1 cellular context compared by ENCODE assay signal in the genomic region with DNA sequence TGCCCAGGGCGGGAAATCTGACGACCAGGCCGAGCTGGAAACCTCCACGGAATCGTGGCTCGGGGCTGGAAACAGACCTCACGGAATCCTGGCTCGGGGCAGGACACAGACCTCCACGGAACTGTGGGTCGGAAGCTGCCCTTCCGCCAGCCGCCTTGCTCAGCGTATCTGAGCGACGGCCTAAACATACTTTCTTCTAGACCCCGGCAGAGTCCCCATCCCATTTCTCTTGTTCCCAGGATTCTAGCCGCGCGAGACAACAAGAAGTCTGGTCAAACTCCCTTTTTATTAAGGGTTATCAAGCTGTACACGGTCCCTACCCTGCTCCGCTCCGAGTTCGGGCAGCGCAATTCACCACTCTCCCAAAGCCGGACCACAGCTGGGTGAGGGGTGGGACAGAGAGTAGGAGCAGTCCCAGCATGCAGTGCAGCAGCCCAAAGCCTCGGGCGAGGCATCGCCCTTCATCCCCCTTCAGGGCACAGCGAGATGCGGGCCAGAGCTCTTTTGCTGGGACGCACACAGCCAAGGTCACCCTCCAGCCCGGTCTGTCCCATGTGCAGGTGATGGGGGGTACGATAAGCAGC.
TF ChIP-seq lines count a peak whose summit lies in the region.

No MANE protein-coding gene starts in this region.

TF ChIP-seq in H1, 55 proteins besides CTCF, POLR2A, EP300 and RAD21:
- no peak for TF ChIP-seq CBX8 (IDR thresholded peaks at IDR 0.05; ENCODE audit: borderline replicate concordance, low read depth, low read length)
- TF ChIP-seq, protein P1, sequence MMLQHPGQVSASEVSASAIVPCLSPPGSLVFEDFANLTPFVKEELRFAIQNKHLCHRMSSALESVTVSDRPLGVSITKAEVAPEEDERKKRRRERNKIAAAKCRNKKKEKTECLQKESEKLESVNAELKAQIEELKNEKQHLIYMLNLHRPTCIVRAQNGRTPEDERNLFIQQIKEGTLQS (IDR thresholded peaks at IDR 0.05; ENCODE audit: insufficient read depth, low read depth, low read length) = peak; percentile 70; the same call in 1 of the 2 replicates
- TF ChIP-seq GABPA (IDR thresholded peaks at IDR 0.05; ENCODE audit: borderline replicate concordance, insufficient read depth, low read length) = no peak
- no peak for TF ChIP-seq SRF (IDR thresholded peaks at IDR 0.05; ENCODE audit: low read depth, low read length)
- no peak for TF ChIP-seq EGR1 (IDR thresholded peaks at IDR 0.05; ENCODE audit: borderline replicate concordance, low read depth, low read length)
- no peak for TF ChIP-seq BCL11A (IDR thresholded peaks at IDR 0.05; ENCODE audit: low read depth in 2 of 2, low read length in 2 of 2)
- peak; percentile 79; the same call in 1 of the 2 replicates for TF ChIP-seq SP4 (IDR thresholded peaks at IDR 0.05; ENCODE audit: low read length)
- TF ChIP-seq TAF1 (IDR thresholded peaks at IDR 0.05; ENCODE audit: low read depth, low read length) = peak; percentile 69; the same call in 1 of the 2 replicates
- 0 out of 2 replicates have a peak, but pooled peaks have one; percentile 66 for TF ChIP-seq GTF2F1 (IDR thresholded peaks at IDR 0.05; ENCODE audit: borderline replicate concordance, low read depth, low read length)
- TF ChIP-seq, protein P2, sequence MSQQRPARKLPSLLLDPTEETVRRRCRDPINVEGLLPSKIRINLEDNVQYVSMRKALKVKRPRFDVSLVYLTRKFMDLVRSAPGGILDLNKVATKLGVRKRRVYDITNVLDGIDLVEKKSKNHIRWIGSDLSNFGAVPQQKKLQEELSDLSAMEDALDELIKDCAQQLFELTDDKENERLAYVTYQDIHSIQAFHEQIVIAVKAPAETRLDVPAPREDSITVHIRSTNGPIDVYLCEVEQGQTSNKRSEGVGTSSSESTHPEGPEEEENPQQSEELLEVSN (IDR thresholded peaks at IDR 0.05) = peak; percentile 99
- TF ChIP-seq, protein P3, sequence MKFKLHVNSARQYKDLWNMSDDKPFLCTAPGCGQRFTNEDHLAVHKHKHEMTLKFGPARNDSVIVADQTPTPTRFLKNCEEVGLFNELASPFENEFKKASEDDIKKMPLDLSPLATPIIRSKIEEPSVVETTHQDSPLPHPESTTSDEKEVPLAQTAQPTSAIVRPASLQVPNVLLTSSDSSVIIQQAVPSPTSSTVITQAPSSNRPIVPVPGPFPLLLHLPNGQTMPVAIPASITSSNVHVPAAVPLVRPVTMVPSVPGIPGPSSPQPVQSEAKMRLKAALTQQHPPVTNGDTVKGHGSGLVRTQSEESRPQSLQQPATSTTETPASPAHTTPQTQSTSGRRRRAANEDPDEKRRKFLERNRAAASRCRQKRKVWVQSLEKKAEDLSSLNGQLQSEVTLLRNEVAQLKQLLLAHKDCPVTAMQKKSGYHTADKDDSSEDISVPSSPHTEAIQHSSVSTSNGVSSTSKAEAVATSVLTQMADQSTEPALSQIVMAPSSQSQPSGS (IDR thresholded peaks at IDR 0.05; ENCODE audit: low read length) = 0 out of 2 replicates have a peak, but pooled peaks have one; percentile 18
- peak; percentile 60 for TF ChIP-seq ASH2L (IDR thresholded peaks at IDR 0.05; ENCODE audit: low read length)
- TF ChIP-seq SIN3A (conservative IDR thresholded peaks at IDR 0.05 in 1 of 2, IDR thresholded peaks at IDR 0.05 in 1 of 2; ENCODE audit: low read depth in 1 of 2, low read length in 2 of 2) = 0 out of 4 replicates have a peak, but pooled peaks of 1 of the 2 experiments have one; percentile 2
- TF ChIP-seq SAP30 (IDR thresholded peaks at IDR 0.05; ENCODE audit: insufficient read depth, insufficient replicate concordance, low read length) = no peak
- no peak for TF ChIP-seq KDM1A (IDR thresholded peaks at IDR 0.05; ENCODE audit: borderline replicate concordance, low read length)
- 0 out of 2 replicates have a peak, but pooled peaks have one; percentile 7 for TF ChIP-seq RBBP5 (IDR thresholded peaks at IDR 0.05; ENCODE audit: borderline replicate concordance, low read depth, low read length)
- peak; percentile 23 for TF ChIP-seq KDM4A (IDR thresholded peaks at IDR 0.05; ENCODE audit: low read depth, low read length, severe bottlenecking)
- TF ChIP-seq TAF7 (optimal IDR thresholded peaks at IDR 0.05; ENCODE audit: borderline replicate concordance, low read depth, low read length) = peak; percentile 11
- TF ChIP-seq PHF8 (conservative IDR thresholded peaks at IDR 0.05; ENCODE audit: low read depth, low read length) = 0 out of 2 replicates have a peak, but pooled peaks have one; percentile 50
